In the genomic region with DNA sequence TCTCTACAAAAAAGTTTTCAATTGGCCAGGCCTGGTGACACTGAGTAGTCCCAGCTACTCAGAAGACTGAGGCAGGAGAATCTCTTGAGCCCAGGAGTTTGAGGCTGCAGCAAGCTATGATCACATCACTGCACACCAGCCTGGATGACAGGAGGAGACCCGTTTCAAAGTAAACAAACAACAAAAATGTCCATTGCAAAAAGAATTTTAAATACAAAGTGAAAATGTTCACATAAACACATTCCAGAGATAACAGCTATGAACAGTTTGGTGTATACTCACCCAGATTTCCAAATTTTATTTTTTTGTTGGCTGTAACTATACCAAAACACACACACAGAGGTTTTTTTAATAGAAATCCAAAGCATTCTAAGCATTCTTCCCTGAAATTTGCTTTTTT, we compare ENCODE assay signal across 21 cellular contexts. TPM values are rescaled to one million over a fixed set of nuclear protein-coding genes. Genes with fewer than 3 reads are reported as not detected.
A peak's percentile ranks its signal among the peaks of the same experiment; 100 is the strongest.
DNase-seq lines count a peak whose midpoint lies in the region; ATAC-seq and TF ChIP-seq lines count a peak whose summit lies in the region.
"Had no signal": no experiment of that assay in that cellular context is flagged by ENCODE, and none has a peak within 500 bp of the region (broad histone marks: within the 10 kb centered on the region; RNA-seq: fewer than 3 reads in every experiment).

No MANE protein-coding gene starts in this region.

- H3K4me1 ChIP-seq in SJSA1 (replicated peaks), result peaks cover 38% of the 10 kb centered on the region
- H3K4me1 ChIP-seq in thoracic aorta (ENCODE audit: control insufficient read depth in 1 of 2, low read depth in 2 of 2), result peaks cover 6% of the 10 kb centered on the region in 2 donors
- peaks cover 0 to 13% (median 0%) of the 10 kb centered on the region in 4 donors for H3K4me1 ChIP-seq in tibial artery

- DNase-seq in BJ (ENCODE audit: low read depth) (peak; percentile 31), SJSA1 (ENCODE audit: low read depth in 1 of 2, low spot score in 2 of 2) (peak; percentile 68 to 72), fibroblast of peridontal ligament (ENCODE audit: extremely low read depth) (peak; percentile 21), thoracic aorta (ENCODE audit: low spot score) (no peak), tibial artery (no peak)
- DNase-seq: DMS79 treated with DMSO at 0.1 percent for 48 hours, HCEC 1CT, KBM-7, MV-4-11, NCI-H1417 treated with DMSO at 0.1 percent for 48 hours, NCI-H187 treated with DMSO at 0.1 percent for 48 hours, NCI-H2227 treated with DMSO at 0.1 percent for 48 hours, NCI-H510A treated with DMSO at 0.1 percent for 48 hours, NCI-H82, OCI-M1, Right ventricle myocardium superior had no signal

- intact Hi-C loops in tibial artery (cut with DNase I; ENCODE audit: low total_unique reads), result no loop called here

- H3K4me3 ChIP-seq in BJ (ENCODE audit: low read depth, low read length), result no peak overlapping the region
- no peak overlapping the region for H3K4me3 ChIP-seq in SJSA1
- H3K4me3 ChIP-seq in thoracic aorta, result no peak overlapping the region
- H3K4me3 ChIP-seq in tibial artery, result no peak overlapping the region
- H3K4me3 ChIP-seq: GM23338, SK-N-MC had no signal

- TF ChIP-seq CTCF in BJ (IDR thresholded peaks at IDR 0.05; ENCODE audit: insufficient read depth, low read depth, low read length), result no peak
- TF ChIP-seq CTCF in thoracic aorta (IDR thresholded peaks at IDR 0.05), result no peak
- no peak for TF ChIP-seq CTCF in tibial artery (IDR thresholded peaks at IDR 0.05)

- CTCF ChIA-PET in BJ (lab: Yijun Ruan, JAX), result interaction anchor here (1.2 kb wide), 2 partner anchors 8 to 39 kb away, joined by 3 to 5 read pairs; no protein-coding TSS in a partner anchor

- POLR2A ChIA-PET in BJ (lab: Charles Lee), result no interaction called here

- H3K9me3 ChIP-seq in SJSA1 (replicated peaks) (no peaks in the 10 kb centered on the region), thoracic aorta (no peaks in the 10 kb centered on the region), tibial artery (no peaks in the 10 kb centered on the region)

- no peak for ATAC-seq in thoracic aorta (ENCODE audit: insufficient number of reproducible peaks, low FRiP score, low read depth)
- ATAC-seq in HG03378 (IDR thresholded peaks at IDR 0.05; ENCODE audit: unreplicated experiment), result no peak
- ATAC-seq in GM18870 (IDR thresholded peaks at IDR 0.05; ENCODE audit: unreplicated experiment), result no peak
- ATAC-seq: GM23338 had no signal

- no peaks in the 10 kb centered on the region for H3K27me3 ChIP-seq in BJ (ENCODE audit: control insufficient read depth, insufficient read depth, low read length)
- no peaks in the 10 kb centered on the region for H3K27me3 ChIP-seq in SJSA1 (replicated peaks)
- no peaks in the 10 kb centered on the region for H3K27me3 ChIP-seq in thoracic aorta (replicated peaks; ENCODE audit: insufficient read depth)
- H3K27me3 ChIP-seq in tibial artery, result no peaks in the 10 kb centered on the region

- H3K27ac ChIP-seq in SJSA1, result peak overlapping the region; percentile 23
- H3K27ac ChIP-seq in thoracic aorta, result peak overlapping the region; percentile 19 to 53
- no peak overlapping the region for H3K27ac ChIP-seq in tibial artery
- H3K27ac ChIP-seq: SK-N-MC had no signal

- no peaks in the 10 kb centered on the region for H3K36me3 ChIP-seq in BJ (ENCODE audit: control insufficient read depth, insufficient read depth, low read length)
- H3K36me3 ChIP-seq in SJSA1, result no peaks in the 10 kb centered on the region
- no peaks in the 10 kb centered on the region for H3K36me3 ChIP-seq in thoracic aorta
- no peaks in the 10 kb centered on the region for H3K36me3 ChIP-seq in tibial artery

RNA-seq across cellular contexts. Expression of a gene that starts 39.8 kb away (rescaled TPM):
- polyA plus RNA-seq in BJ (2011; rRNA removed), result 1.1 and 2.1 TPM in 2 replicates
- 1.2 and 1.6 TPM in 2 replicates for polyA minus RNA-seq in BJ (2011; rRNA and poly(A)+ RNA removed)
- 2.8 and 4.4 TPM in 2 replicates for total RNA-seq in SJSA1 (2014; rRNA removed; shearing (Covaris generic))
- 10 to 100 TPM; 14.8 to 53.3 TPM for total RNA-seq in thoracic aorta
- total RNA-seq: A673, GM23338 had no signal
- polyA plus RNA-seq: GM23338 had no signal

RNA-seq across cellular contexts. Expression of a gene that starts 52.9 kb away (rescaled TPM):
- polyA plus RNA-seq in BJ (2011; rRNA removed), result 23.2 and 37.4 TPM in 2 replicates
- 15.2 and 25.4 TPM in 2 replicates for polyA minus RNA-seq in BJ (2011; rRNA and poly(A)+ RNA removed)
- total RNA-seq in SJSA1 (2014; rRNA removed; shearing (Covaris generic)), result 97.9 and 101 TPM in 2 replicates
- total RNA-seq in thoracic aorta, result 10 to 100 TPM; 20.7 to 21.8 TPM

Comparison
In these comparisons a context has a peak if more than half of its experiments do, and no peak if none do; other contexts are left out.
1. DNase-seq: peak in BJ (single experiment), SJSA1 (2 of 2) and fibroblast of peridontal ligament (single experiment); none in thoracic aorta (single experiment) and tibial artery (0 of 2).
2. H3K27ac ChIP-seq: peak in SJSA1 (single experiment) and thoracic aorta (2 of 2); none in tibial artery (0 of 2).